In genomic region chr22:26658671-26659478, GRCh38 we compare ENCODE assay signal across 8 cellular contexts. TPM values are rescaled to one million over a fixed set of nuclear protein-coding genes. Genes with fewer than 3 reads are reported as not detected.
DNase-seq lines count a peak whose midpoint lies in the region; ATAC-seq and TF ChIP-seq lines count a peak whose summit lies in the region.

No MANE protein-coding gene starts in this region.

- H3K4me2 ChIP-seq in SK-N-SH, result peak overlapping the region; percentile 91

- peaks cover 0 to 6% of the 10 kb centered on the region in 2 donors for H3K36me3 Mint-ChIP-seq in CD4-positive, alpha-beta memory T cell
- no peaks in the 10 kb centered on the region for H3K36me3 Mint-ChIP-seq in activated naive CD4-positive, alpha-beta T cell treated with anti-CD3 and anti-CD28 coated beads, Interleukin-2, amount 50 U/mL, for 24 hours

- peaks cover 19 to 42% (median 25%) of the 10 kb centered on the region in 4 donors for H3K4me1 Mint-ChIP-seq in CD4-positive, alpha-beta memory T cell
- peaks cover 26% of the 10 kb centered on the region for H3K4me1 Mint-ChIP-seq in activated naive CD4-positive, alpha-beta T cell treated with anti-CD3 and anti-CD28 coated beads, Interleukin-2, amount 50 U/mL, for 24 hours

- H3K4me1 ChIP-seq in CD4-positive, alpha-beta memory T cell (ENCODE audit: insufficient read depth, low read length), result peaks cover 29% of the 10 kb centered on the region
- peaks cover 6 to 7% of the 10 kb centered on the region in 2 experiments; a peak in 2 of 4 replicates for H3K4me1 ChIP-seq in SK-N-SH (ENCODE audit: control insufficient read depth in 1 of 2, insufficient read depth in 2 of 2, low read depth in 1 of 2, low read length in 1 of 2)
- peaks cover 3 to 26% (median 21%) of the 10 kb centered on the region in 12 donors for H3K4me1 ChIP-seq in heart left ventricle

- no peaks in the 10 kb centered on the region for H4K20me1 ChIP-seq in SK-N-SH (ENCODE audit: insufficient read depth)

- H3K27me3 ChIP-seq in CD4-positive, alpha-beta memory T cell (ENCODE audit: insufficient read depth, low read length), result no peaks in the 10 kb centered on the region
- H3K27me3 ChIP-seq in SK-N-SH (ENCODE audit: insufficient read depth) (0 out of 2 replicates have a peak, but pooled peaks cover 2% of the 10 kb centered on the region), heart left ventricle (peaks cover 20 to 80% (median 36%) of the 10 kb centered on the region in 9 donors)

- CTCF ChIA-PET in CD4-positive, alpha-beta memory T cell (lab: Charles Lee; ENCODE audit: partially characterized antibody), result interaction anchor here (2.4 kb wide), 1 partner anchor 9 kb away, joined by 7 read pairs; no protein-coding TSS in a partner anchor
- CTCF ChIA-PET in SK-N-SH (lab: Yijun Ruan, JAX), result interaction anchor here (2.2 kb wide), 1 partner anchor 10 kb away, joined by 6 read pairs; no protein-coding TSS in a partner anchor

- no peak for TF ChIP-seq RAD21 in SK-N-SH (IDR thresholded peaks at IDR 0.05; ENCODE audit: low read length)

- POLR2A ChIA-PET in CD4-positive, alpha-beta memory T cell (lab: Charles Lee; ENCODE audit: partially characterized antibody), result interaction anchor here (0.9 to 7.2 kb wide), 8 partner anchors 8 to 175 kb away, joined by 3 to 95 read pairs (median 5); partner anchors contain the start of genes HPS4, SRRD and TPST2
- POLR2A ChIA-PET in SK-N-SH (lab: Yijun Ruan, JAX), result interaction anchor here (0.7 kb wide), 1 partner anchor 14 kb away, joined by 4 read pairs; no protein-coding TSS in a partner anchor

- H3K9ac ChIP-seq in SK-N-SH, result peak overlapping the region; percentile 11; the same call in 1 of the 2 replicates

- no peaks in the 10 kb centered on the region for H3K9me2 ChIP-seq in SK-N-SH

- peak; percentile 60 for ATAC-seq in GM21619 (IDR thresholded peaks at IDR 0.05; ENCODE audit: unreplicated experiment)
- peak; percentile 17 to 65 (median 46) for ATAC-seq in heart left ventricle
- ATAC-seq in sciatic nerve, result peak; percentile 38

- WGBS in SK-N-SH (ENCODE audit: low lambda C conversion rate), result 4% methylated on average over 25 of the region's 27 CpGs
- 5 to 9% (median 5%) methylated on average over 16 to 27 of the region's 27 CpGs for whole genome bisulfite sequencing in heart left ventricle, 4 donors

- H3K27ac Mint-ChIP-seq in CD4-positive, alpha-beta memory T cell, result peak overlapping the region; percentile 86 to 95 (median 90)
- H3K27ac Mint-ChIP-seq in activated naive CD4-positive, alpha-beta T cell treated with anti-CD3 and anti-CD28 coated beads, Interleukin-2, amount 50 U/mL, for 24 hours, result peak overlapping the region; percentile 51

- peak; percentile 48 to 91 (median 61) for DNase-seq in CD4-positive, alpha-beta memory T cell
- DNase-seq in MV-4-11 (lab: John Stamatoyannopoulos, UW) (peak; percentile 73), SK-N-SH (peak; percentile 76), heart left ventricle (peak in 1 of 5 donors; percentile 63), sciatic nerve (ENCODE audit: low spot score) (no peak), HuH-7 (ENCODE audit: low spot score) (no peak)

- no peaks in the 10 kb centered on the region for H3K9me3 Mint-ChIP-seq in CD4-positive, alpha-beta memory T cell
- no peaks in the 10 kb centered on the region for H3K9me3 Mint-ChIP-seq in activated naive CD4-positive, alpha-beta T cell treated with anti-CD3 and anti-CD28 coated beads, Interleukin-2, amount 50 U/mL, for 24 hours

- H3K4me3 Mint-ChIP-seq in CD4-positive, alpha-beta memory T cell, result peak overlapping the region; percentile 91 to 97 (median 94)
- peak overlapping the region; percentile 90 for H3K4me3 Mint-ChIP-seq in activated naive CD4-positive, alpha-beta T cell treated with anti-CD3 and anti-CD28 coated beads, Interleukin-2, amount 50 U/mL, for 24 hours

- H3K4me3 ChIP-seq in CD4-positive, alpha-beta memory T cell (ENCODE audit: low read length in 2 of 2), result peak overlapping the region; percentile 90 to 95
- H3K4me3 ChIP-seq in SK-N-SH (ENCODE audit: low read depth in 2 of 2, low read length in 1 of 2), result peak overlapping the region; percentile 54 to 56
- peak overlapping the region in 11 of 12 donors; percentile 10 to 58 (median 24) for H3K4me3 ChIP-seq in heart left ventricle

- H3K27ac ChIP-seq in CD4-positive, alpha-beta memory T cell (ENCODE audit: low read depth, low read length), result peak overlapping the region; percentile 58
- H3K27ac ChIP-seq in SK-N-SH (ENCODE audit: low read depth in 2 of 2, low read length in 1 of 2) (peak overlapping the region; percentile 55 to 67), heart left ventricle (no peak overlapping the region)

- no peak for TF ChIP-seq POLR2A in heart left ventricle (IDR thresholded peaks at IDR 0.05)

- peaks cover 3% of the 10 kb centered on the region for H3K36me3 ChIP-seq in CD4-positive, alpha-beta memory T cell (ENCODE audit: insufficient read depth, low read length)
- no peaks in the 10 kb centered on the region for H3K36me3 ChIP-seq in SK-N-SH (replicated peaks in 1 of 2; ENCODE audit: control insufficient read depth in 1 of 2, insufficient read depth in 2 of 2, low read length in 1 of 2)
- H3K36me3 ChIP-seq in heart left ventricle, result no peaks in the 10 kb centered on the region

- H3F3A ChIP-seq in SK-N-SH (replicated peaks; ENCODE audit: insufficient read depth), result peaks cover 6% of the 10 kb centered on the region

- intact Hi-C loops in CD4-positive, alpha-beta memory T cell (cut with micrococcal nuclease), result loop anchor here (1.0 to 5.0 kb wide), 3 partner anchors 12 to 232 kb away; partner anchors contain the start of genes ASPHD2, HPS4 and SRRD
- intact Hi-C loops in heart left ventricle (cut with DNase I), result no loop called here
- intact Hi-C loops in sciatic nerve (cut with DNase I), result no loop called here

- no peaks in the 10 kb centered on the region for H3K27me3 Mint-ChIP-seq in CD4-positive, alpha-beta memory T cell
- H3K27me3 Mint-ChIP-seq in activated naive CD4-positive, alpha-beta T cell treated with anti-CD3 and anti-CD28 coated beads, Interleukin-2, amount 50 U/mL, for 24 hours, result no peaks in the 10 kb centered on the region

- no peaks in the 10 kb centered on the region for H3K79me2 ChIP-seq in SK-N-SH (ENCODE audit: insufficient read depth)

- H2AFZ ChIP-seq in SK-N-SH (ENCODE audit: low read depth), result peak overlapping the region; percentile 69

- TF ChIP-seq EP300 in SK-N-SH (IDR thresholded peaks at IDR 0.05; ENCODE audit: borderline replicate concordance in 1 of 2, low read depth in 1 of 2, low read length in 1 of 2), result no peak; a peak in 1 of 4 replicates

- TF ChIP-seq CTCF in SK-N-SH (IDR thresholded peaks at IDR 0.05), result no peak
- TF ChIP-seq CTCF in heart left ventricle (IDR thresholded peaks at IDR 0.05), result no peak

- H3K9me3 ChIP-seq in CD4-positive, alpha-beta memory T cell (ENCODE audit: control insufficient read depth in 1 of 2, low read length in 2 of 2), result no peaks in the 10 kb centered on the region
- no peaks in the 10 kb centered on the region for H3K9me3 ChIP-seq in SK-N-SH
- no peaks in the 10 kb centered on the region for H3K9me3 ChIP-seq in heart left ventricle

TF ChIP-seq in SK-N-SH, 30 proteins besides CTCF, POLR2A, EP300 and RAD21 (continues in another document):
- TF ChIP-seq ELF1 (IDR thresholded peaks at IDR 0.05), result no peak
- TF ChIP-seq NFIC (IDR thresholded peaks at IDR 0.05; ENCODE audit: borderline replicate concordance), result no peak
- no peak for TF ChIP-seq NRF1 (IDR thresholded peaks at IDR 0.05; ENCODE audit: low read depth, low read length)
- TF ChIP-seq TAF1 (IDR thresholded peaks at IDR 0.05; ENCODE audit: borderline replicate concordance, low read depth, low read length), result no peak
- no peak for TF ChIP-seq GATA2 (CRISPR knock-in tag; IDR thresholded peaks at IDR 0.05)
- TF ChIP-seq PBX3 (IDR thresholded peaks at IDR 0.05), result peak; percentile 97
- no peak for TF ChIP-seq IRF3 (IDR thresholded peaks at IDR 0.05; ENCODE audit: low read depth, low read length)

RNA-seq across cellular contexts. Expression of gene MIAT, which starts 1.5 kb away (rescaled TPM):
- total RNA-seq in CD4-positive, alpha-beta memory T cell, result 100 to 1,000 TPM; 260 to 270 TPM
- 1 to 10 TPM in 1 of 2 donors, under 1 TPM in 1; 0.54 to 4.7 TPM for polyA plus RNA-seq in CD4-positive, alpha-beta memory T cell
- polyA plus RNA-seq in SK-N-SH (2012; rRNA removed) (5.4 and 10.4 TPM in 2 replicates), heart left ventricle (under 1 TPM; 0.15 to 0.46 TPM)
- 0.62 and 1.1 TPM in 2 replicates for polyA plus RNA-seq in SK-N-SH (2012; cell fraction: cytosol; rRNA removed)
- 44.1 and 55.9 TPM in 2 replicates for polyA plus RNA-seq in SK-N-SH (2012; cell fraction: nucleus; rRNA removed)
- total RNA-seq in heart left ventricle (1 to 10 TPM in 1 of 9 donors, under 1 TPM in 8; 0.12 to 2.7 (median 0.47) TPM), sciatic nerve (2.7 TPM)

RNA-seq across cellular contexts. Expression of gene CRYBA4, which starts 37.1 kb away (rescaled TPM):
- total RNA-seq in CD4-positive, alpha-beta memory T cell, result not detected
- polyA plus RNA-seq in CD4-positive, alpha-beta memory T cell, result not detected
- polyA plus RNA-seq in SK-N-SH (2012; rRNA removed) (not detected in 2 replicates), heart left ventricle (not detected)
- polyA plus RNA-seq in SK-N-SH (2012; cell fraction: cytosol; rRNA removed), result not detected in 2 replicates
- not detected in 2 replicates for polyA plus RNA-seq in SK-N-SH (2012; cell fraction: nucleus; rRNA removed)
- total RNA-seq in heart left ventricle (not detected), sciatic nerve (not detected)

RNA-seq across cellular contexts. Expression of gene CRYBB1, which starts 41.0 kb away (rescaled TPM):
- total RNA-seq in CD4-positive, alpha-beta memory T cell, result not detected
- not detected for polyA plus RNA-seq in CD4-positive, alpha-beta memory T cell
- polyA plus RNA-seq in SK-N-SH (2012; rRNA removed), result 0.05 TPM in 1 of 2 replicates, not detected in the other
- polyA plus RNA-seq in SK-N-SH (2012; cell fraction: cytosol; rRNA removed), result 0.07 and 0.09 TPM in 2 replicates
- not detected in 2 replicates for polyA plus RNA-seq in SK-N-SH (2012; cell fraction: nucleus; rRNA removed)
- 1 to 10 TPM in 2 of 9 donors, under 1 TPM in 4, not detected in 3; 0.19 to 3.2 (median 0.43) TPM for total RNA-seq in heart left ventricle
- polyA plus RNA-seq in heart left ventricle, result under 1 TPM; 0.23 to 0.42 TPM
- total RNA-seq in sciatic nerve, result 0.76 TPM

Comparison
In these comparisons a context has a peak if more than half of its experiments do, and no peak if none do; other contexts are left out.
1. DNase-seq: peak in CD4-positive, alpha-beta memory T cell (5 of 5), MV-4-11 (single experiment) and SK-N-SH (single experiment); none in sciatic nerve (single experiment) and HuH-7 (single experiment).
2. H3K27ac ChIP-seq: peak in CD4-positive, alpha-beta memory T cell (single experiment) and SK-N-SH (2 of 2); none in heart left ventricle (0 of 12).
3. H3K4me3 ChIP-seq: peak in every context shown above with its lines; median percentile 92 in CD4-positive, alpha-beta memory T cell; 55 in SK-N-SH; 24 in heart left ventricle.
4. RNA of gene MIAT, which starts 1.5 kb away (total RNA-seq): 260 to 270 TPM in CD4-positive, alpha-beta memory T cell; 2.7 TPM in sciatic nerve (single experiment) and 0.12 to 2.7 TPM in heart left ventricle; every median in the first group is over 10 times any median in the second.
5. Peak in every context shown above with its lines, with median percentiles within 50 percentile points of each other: ATAC-seq.